11 cellular contexts compared by ENCODE assay signal in genomic region chr20:2151805-2152727, GRCh38. TPM values are rescaled to one million over a fixed set of nuclear protein-coding genes. Genes with fewer than 3 reads are reported as not detected.
DNase-seq lines count a peak whose midpoint lies in the region; ATAC-seq and TF ChIP-seq lines count a peak whose summit lies in the region.
"Had no signal": no experiment of that assay in that cellular context is flagged by ENCODE, and none has a peak within 500 bp of the region (broad histone marks: within the 10 kb centered on the region; RNA-seq: fewer than 3 reads in every experiment).

No MANE protein-coding gene starts in this region.

- no peak overlapping the region for H3K27ac Mint-ChIP-seq in activated T-helper 17 cell treated with anti-CD3 and anti-CD28 coated beads, Interleukin-2, amount 50 U/mL, for 72 hours

- 69 to 71% methylated on average over 7 of the region's 7 CpGs for WGBS in upper lobe of left lung, 2 donors

- peaks cover 0 to 25% (median 10%) of the 10 kb centered on the region in 4 donors for H3K36me3 ChIP-seq in upper lobe of left lung
- H3K36me3 ChIP-seq: brain microvascular endothelial cell had no signal

- H3K4me1 ChIP-seq in upper lobe of left lung: peaks cover 9 to 16% (median 13%) of the 10 kb centered on the region in 4 donors

- TF ChIP-seq POLR2A in upper lobe of left lung (IDR thresholded peaks at IDR 0.05): no peak

- H3K9me3 ChIP-seq in upper lobe of left lung: no peaks in the 10 kb centered on the region

- peak overlapping the region in 1 of 4 donors; percentile 69 for H3K27ac ChIP-seq in upper lobe of left lung
- H3K27ac ChIP-seq: brain microvascular endothelial cell had no signal

- H3K27me3 Mint-ChIP-seq in activated T-helper 17 cell treated with anti-CD3 and anti-CD28 coated beads, Interleukin-2, amount 50 U/mL, for 72 hours: no peaks in the 10 kb centered on the region

- TF ChIP-seq EP300 in upper lobe of left lung (IDR thresholded peaks at IDR 0.05): no peak

- H3K4me3 ChIP-seq in upper lobe of left lung: no peak overlapping the region

- H3K27me3 ChIP-seq in upper lobe of left lung: no peaks in the 10 kb centered on the region
- H3K27me3 ChIP-seq: brain microvascular endothelial cell had no signal

- DNase-seq in NCI-H524 (lab: John Stamatoyannopoulos, UW): peak; percentile 11 to 67
- no peak for DNase-seq in NCI-H524 treated with DMSO at 0.1 percent for 48 hours (lab: John Stamatoyannopoulos, UW)
- peak; percentile 54 for DNase-seq in astrocyte of the hippocampus (ENCODE audit: low read depth, low spot score)
- DNase-seq in iris pigment epithelial cell (ENCODE audit: low read depth): peak; percentile 44
- peak in 1 of 2 donors; percentile 53 for DNase-seq in upper lobe of left lung
- DNase-seq in NCI-H1417 (lab: John Stamatoyannopoulos, UW): no peak
- DNase-seq: brain microvascular endothelial cell, NCI-H526, T-helper 1 cell had no signal

- H3K36me3 Mint-ChIP-seq in activated T-helper 17 cell treated with anti-CD3 and anti-CD28 coated beads, Interleukin-2, amount 50 U/mL, for 72 hours (ENCODE audit: low read depth): peaks cover 14% of the 10 kb centered on the region

- no peak for TF ChIP-seq CTCF in upper lobe of left lung (IDR thresholded peaks at IDR 0.05)

- H3K4me3 Mint-ChIP-seq in activated T-helper 17 cell treated with anti-CD3 and anti-CD28 coated beads, Interleukin-2, amount 50 U/mL, for 72 hours: no peak overlapping the region

- peak; percentile 78 to 82 for ATAC-seq in upper lobe of left lung (ENCODE audit: low FRiP score in 2 of 2)
- ATAC-seq in HG02885 (IDR thresholded peaks at IDR 0.05; ENCODE audit: poor library complexity, unreplicated experiment): no peak
- ATAC-seq in activated T-helper 17 cell treated with anti-CD3 and anti-CD28 coated beads, Interleukin-2, amount 50 U/mL, for 72 hours (replicated peaks): no peak

- no peaks in the 10 kb centered on the region for H3K4me1 Mint-ChIP-seq in activated T-helper 17 cell treated with anti-CD3 and anti-CD28 coated beads, Interleukin-2, amount 50 U/mL, for 72 hours

- no peaks in the 10 kb centered on the region for H3K9me3 Mint-ChIP-seq in activated T-helper 17 cell treated with anti-CD3 and anti-CD28 coated beads, Interleukin-2, amount 50 U/mL, for 72 hours

RNA-seq across cellular contexts. Expression of gene STK35, which starts 50.4 kb away (rescaled TPM):
- 10 to 100 TPM; 14.4 to 36.0 (median 22.5) TPM for total RNA-seq in upper lobe of left lung
- total RNA-seq in activated T-helper 17 cell treated with anti-CD3 and anti-CD28 coated beads, Interleukin-2, amount 50 U/mL, for 72 hours: 10 to 100 TPM; 23.1 to 25.9 TPM

Comparison
In these comparisons a context has a peak if more than half of its experiments do, and no peak if none do; other contexts are left out.
1. DNase-seq: peak in NCI-H524 (2 of 2), astrocyte of the hippocampus (single experiment) and iris pigment epithelial cell (single experiment); none in NCI-H524 treated with DMSO at 0.1 percent for 48 hours (single experiment) and NCI-H1417 (0 of 3).
2. ATAC-seq: peak in upper lobe of left lung (2 of 2); none in HG02885 (single experiment) and activated T-helper 17 cell treated with anti-CD3 and anti-CD28 coated beads, Interleukin-2, amount 50 U/mL, for 72 hours (single experiment).